17 cellular contexts compared by ENCODE assay signal in the genomic region with DNA sequence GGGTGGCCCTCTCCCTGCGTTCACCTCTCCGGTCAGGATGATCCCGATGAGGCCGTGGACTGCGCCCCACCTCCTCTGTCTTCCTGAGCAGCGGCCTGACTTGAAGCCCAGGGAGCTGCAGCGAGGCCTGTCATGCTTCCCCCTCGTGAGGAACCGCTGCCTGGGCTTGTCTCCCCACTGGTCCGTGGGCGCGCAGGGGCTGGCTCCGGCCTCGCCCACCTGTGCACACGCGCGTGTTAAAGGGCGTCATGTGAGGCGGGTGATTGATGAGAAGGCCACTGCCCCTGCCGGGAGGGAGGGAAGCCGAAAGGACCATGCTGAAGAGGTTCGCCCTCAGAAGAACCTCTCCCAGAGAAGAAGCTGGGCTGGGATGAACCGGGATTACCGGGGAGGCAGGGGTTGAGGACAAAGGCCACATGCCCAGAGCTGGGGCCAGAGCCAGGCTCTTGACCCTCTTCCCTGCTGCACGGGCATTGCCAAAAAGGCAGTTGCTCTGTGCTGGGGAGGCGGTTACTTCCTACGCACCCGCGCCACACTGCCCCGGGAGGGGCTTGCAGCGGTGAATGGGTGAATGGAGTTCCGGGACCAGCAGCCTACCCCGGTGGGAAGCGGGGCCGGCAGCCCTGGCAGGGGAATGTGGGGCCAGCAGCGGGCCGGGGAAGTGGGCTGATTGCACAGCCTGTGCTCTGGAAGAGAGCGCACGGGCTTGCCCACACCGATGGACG.
DNase-seq lines count a peak whose midpoint lies in the region; ATAC-seq and TF ChIP-seq lines count a peak whose summit lies in the region.
"Had no signal": no experiment of that assay in that cellular context is flagged by ENCODE, and none has a peak within 500 bp of the region (broad histone marks: within the 10 kb centered on the region; RNA-seq: fewer than 3 reads in every experiment).

No MANE protein-coding gene starts in this region.

- H3K9me3 Mint-ChIP-seq in glutamatergic neuron (ENCODE audit: unreplicated experiment) (peaks cover 24% of the 10 kb centered on the region), neural progenitor cell (no peaks in the 10 kb centered on the region)
- H3K9me3 Mint-ChIP-seq: H9 had no signal

- no peak overlapping the region for H3K9ac ChIP-seq in BLaER1
- H3K9ac ChIP-seq in HCT116 (ENCODE audit: low read length), result no peak overlapping the region
- no peak overlapping the region for H3K9ac ChIP-seq in neural progenitor cell

- POLR2A ChIA-PET in HCT116 (lab: Charles Lee), result no interaction called here

- H3K27me3 Mint-ChIP-seq in glutamatergic neuron (ENCODE audit: unreplicated experiment) (peaks cover 11% of the 10 kb centered on the region), neural progenitor cell (ENCODE audit: insufficient read depth, low read depth) (peaks cover 14% of the 10 kb centered on the region)

- H3K9me3 ChIP-seq in BLaER1, result no peaks in the 10 kb centered on the region
- H3K9me3 ChIP-seq in HCT116 (ENCODE audit: control insufficient read depth in 1 of 2, insufficient read depth in 1 of 2, low read depth in 1 of 2, low read length in 2 of 2), result no peaks in the 10 kb centered on the region
- H3K9me3 ChIP-seq in neural progenitor cell (ENCODE audit: low read depth), result no peaks in the 10 kb centered on the region
- no peaks in the 10 kb centered on the region for H3K9me3 ChIP-seq in tibial artery
- H3K9me3 ChIP-seq in osteoblast (ENCODE audit: low read depth, low read length), result no peaks in the 10 kb centered on the region

- H4K20me1 ChIP-seq in BLaER1, result no peaks in the 10 kb centered on the region
- no peaks in the 10 kb centered on the region for H4K20me1 ChIP-seq in HCT116 (ENCODE audit: insufficient read depth)
- H4K20me1 ChIP-seq in neural progenitor cell (ENCODE audit: low read depth), result peaks cover 25% of the 10 kb centered on the region
- H4K20me1 ChIP-seq in osteoblast (ENCODE audit: insufficient read depth, low read length), result peaks cover 10% of the 10 kb centered on the region

- H3F3A ChIP-seq in neural progenitor cell (ENCODE audit: low read depth), result peaks cover 11% of the 10 kb centered on the region

- H3K4me2 ChIP-seq in BLaER1, result peak overlapping the region; percentile 92
- peak overlapping the region; percentile 26; the same call in 1 of the 2 replicates for H3K4me2 ChIP-seq in HCT116 (ENCODE audit: low read length)
- H3K4me2 ChIP-seq in neural progenitor cell, result peak overlapping the region; percentile 39
- H3K4me2 ChIP-seq in osteoblast (ENCODE audit: insufficient read depth, low read length), result no peak overlapping the region

- DNase-seq in HCT116 (ENCODE audit: low read depth, low spot score), result no peak
- DNase-seq in glutamatergic neuron, result no peak
- no peak for DNase-seq in neural progenitor cell (ENCODE audit: low spot score)
- DNase-seq in tibial artery, result no peak
- no peak for DNase-seq in NCI-H2196 (lab: John Stamatoyannopoulos, UW; ENCODE audit: unreplicated experiment)
- no peak for DNase-seq in osteoblast (ENCODE audit: insufficient read length, low spot score, missing footprints)
- DNase-seq: AML-193, DMS 273 treated with DMSO at 0.1 percent for 48 hours, H9, MV-4-11, NCI-H1436, NCI-H2081, NCI-H226, NCI-H526 treated with DMSO at 0.1 percent for 48 hours, SHP77 had no signal

- H3K27me3 ChIP-seq in BLaER1 (no peaks in the 10 kb centered on the region), HCT116 (ENCODE audit: insufficient read depth, low read length) (no peaks in the 10 kb centered on the region), neural progenitor cell (no peaks in the 10 kb centered on the region), tibial artery (no peaks in the 10 kb centered on the region), osteoblast (ENCODE audit: insufficient read depth, low read length) (no peaks in the 10 kb centered on the region)

- H3K27ac Mint-ChIP-seq in glutamatergic neuron (ENCODE audit: unreplicated experiment) (peak overlapping the region; percentile 25), neural progenitor cell (peak overlapping the region; percentile 67)

- RAD21 ChIA-PET in HCT116 (lab: Charles Lee; ENCODE audit: low non-redundant PET in 1 of 2, low total read pairs in 2 of 2, uncharacterized antibody in 2 of 2, unreplicated experiment in 2 of 2), result no interaction called here

- H3K27ac ChIP-seq in BLaER1 (peak overlapping the region; percentile 92), HCT116 (ENCODE audit: low read depth, low read length) (no peak overlapping the region), neural progenitor cell (no peak overlapping the region), tibial artery (no peak overlapping the region), osteoblast (ENCODE audit: low read depth, low read length) (no peak overlapping the region)

- intact Hi-C loops in HCT116 (cut with micrococcal nuclease), result no loop called here
- intact Hi-C loops in tibial artery (cut with DNase I; ENCODE audit: low total_unique reads), result no loop called here

- no peaks in the 10 kb centered on the region for H3K36me3 ChIP-seq in BLaER1
- H3K36me3 ChIP-seq in HCT116 (ENCODE audit: control insufficient read depth in 1 of 2, insufficient read depth in 2 of 2, low read length in 2 of 2), result no peaks in the 10 kb centered on the region
- H3K36me3 ChIP-seq in neural progenitor cell, result no peaks in the 10 kb centered on the region
- H3K36me3 ChIP-seq in tibial artery, result no peaks in the 10 kb centered on the region
- H3K36me3 ChIP-seq in osteoblast (ENCODE audit: insufficient read depth, low read length), result no peaks in the 10 kb centered on the region

- H3K4me3 ChIP-seq in BLaER1, result no peak overlapping the region
- H3K4me3 ChIP-seq in HCT116 (replicated peaks in 1 of 2; ENCODE audit: low read depth in 1 of 2, low read length in 2 of 2), result no peak overlapping the region
- no peak overlapping the region for H3K4me3 ChIP-seq in neural progenitor cell
- H3K4me3 ChIP-seq in tibial artery, result no peak overlapping the region
- H3K4me3 ChIP-seq in osteoblast (ENCODE audit: insufficient read depth, low read length), result no peak overlapping the region

- no peak for ATAC-seq in HCT116
- no peak for ATAC-seq in HG03196 (IDR thresholded peaks at IDR 0.05; ENCODE audit: unreplicated experiment)

- CTCF ChIA-PET in HCT116 (lab: Charles Lee), result interaction anchor here (1.4 kb wide), 1 partner anchor 10 kb away, joined by 4 read pairs; no protein-coding TSS in a partner anchor

- no peak overlapping the region for H2AFZ ChIP-seq in HCT116 (ENCODE audit: low read depth, low read length, poor library complexity, severe bottlenecking)
- H2AFZ ChIP-seq in neural progenitor cell (replicated peaks), result no peak overlapping the region
- H2AFZ ChIP-seq in osteoblast (ENCODE audit: low read length), result no peak overlapping the region

- H3K4me3 Mint-ChIP-seq in glutamatergic neuron (ENCODE audit: unreplicated experiment) (no peak overlapping the region), neural progenitor cell (peak overlapping the region; percentile 38)
- H3K4me3 Mint-ChIP-seq: H9 had no signal

- no peak for TF ChIP-seq RAD21 in HCT116 (IDR thresholded peaks at IDR 0.05; ENCODE audit: low read depth)

- TF ChIP-seq POLR2A in HCT116 (IDR thresholded peaks at IDR 0.05; ENCODE audit: borderline replicate concordance, extremely low read depth, insufficient read depth, insufficient read length), result no peak

- H3K79me2 ChIP-seq in HCT116 (ENCODE audit: insufficient read depth, low read length) (no peaks in the 10 kb centered on the region), neural progenitor cell (ENCODE audit: low read depth) (no peaks in the 10 kb centered on the region), osteoblast (ENCODE audit: insufficient read depth, low read length) (peaks cover 2% of the 10 kb centered on the region)

- peaks cover 97% of the 10 kb centered on the region for H3K4me1 ChIP-seq in BLaER1
- H3K4me1 ChIP-seq in HCT116 (ENCODE audit: control insufficient read depth in 1 of 2, insufficient read depth in 2 of 2, low read length in 2 of 2), result peaks cover 25 to 30% of the 10 kb centered on the region in 2 experiments
- H3K4me1 ChIP-seq in neural progenitor cell, result peaks cover 39% of the 10 kb centered on the region
- H3K4me1 ChIP-seq in tibial artery, result peaks cover 0 to 33% (median 27%) of the 10 kb centered on the region in 4 donors
- peaks cover 34% of the 10 kb centered on the region for H3K4me1 ChIP-seq in osteoblast (ENCODE audit: insufficient read depth, low read length)

- H3K36me3 Mint-ChIP-seq in glutamatergic neuron (ENCODE audit: unreplicated experiment), result no peaks in the 10 kb centered on the region
- H3K36me3 Mint-ChIP-seq in neural progenitor cell, result peaks cover 2% of the 10 kb centered on the region

- TF ChIP-seq CTCF in HCT116 (IDR thresholded peaks at IDR 0.05 in 2 of 3, conservative IDR thresholded peaks at IDR 0.05 in 1 of 3; ENCODE audit: borderline replicate concordance in 1 of 3, insufficient read depth in 1 of 3, low read depth in 2 of 3, low read length in 2 of 3) (no peak), glutamatergic neuron (IDR thresholded peaks at IDR 0.05; ENCODE audit: partially characterized antibody, unreplicated experiment) (no peak), neural progenitor cell (IDR thresholded peaks at IDR 0.05) (no peak), tibial artery (IDR thresholded peaks at IDR 0.05) (no peak), osteoblast (IDR thresholded peaks at IDR 0.05; ENCODE audit: extremely low read depth, low read depth, low read length) (no peak)

- no TSS peak for BruUV-seq in HCT116 (replicated peaks; lab: Mats Ljungman, UMichigan)

- H3K9me2 ChIP-seq in HCT116 (ENCODE audit: insufficient read depth), result no peaks in the 10 kb centered on the region

- H3K4me1 Mint-ChIP-seq in glutamatergic neuron (ENCODE audit: low read depth, unreplicated experiment) (peaks cover 52% of the 10 kb centered on the region), neural progenitor cell (peaks cover 53% of the 10 kb centered on the region)

TF ChIP-seq in HCT116, 20 proteins besides CTCF, POLR2A, EP300 and RAD21:
- TF ChIP-seq CBX3 (IDR thresholded peaks at IDR 0.05; ENCODE audit: low read depth), result no peak
- no peak for TF ChIP-seq FOSL1 (IDR thresholded peaks at IDR 0.05; ENCODE audit: low read depth)
